8 cellular contexts compared by ENCODE assay signal in the genomic region with DNA sequence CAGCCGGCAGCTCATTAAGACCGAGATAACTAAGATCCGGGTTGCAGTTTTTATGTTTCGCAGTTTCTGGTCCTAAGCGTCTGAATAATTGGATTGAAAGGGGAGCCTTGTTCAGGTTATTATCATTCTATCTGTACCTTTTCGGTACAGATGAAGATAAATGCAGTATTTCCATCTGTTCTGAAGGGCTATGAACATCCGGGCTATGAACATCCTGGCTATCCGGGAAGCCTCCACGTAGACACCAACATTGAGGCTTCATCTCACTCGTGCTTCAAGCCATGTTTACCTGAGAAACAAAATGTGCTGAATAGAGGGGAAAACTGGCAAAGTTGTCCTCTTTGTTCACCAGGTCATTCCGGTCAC. TPM values are rescaled to one million over a fixed set of nuclear protein-coding genes. Genes with fewer than 3 reads are reported as not detected.
DNase-seq lines count a peak whose midpoint lies in the region; ATAC-seq and TF ChIP-seq lines count a peak whose summit lies in the region.

No MANE protein-coding gene starts in this region.

- DNase-seq in AG09309 (ENCODE audit: low read depth) (no peak), thyroid gland (no peak), SW 1271 (lab: John Stamatoyannopoulos, UW) (no peak), AG08396 (ENCODE audit: low spot score) (no peak)

- no peaks in the 10 kb centered on the region for H3K9me3 ChIP-seq in thyroid gland

- no peaks in the 10 kb centered on the region for H3K27me3 ChIP-seq in layer of hippocampus (ENCODE audit: control insufficient read depth, insufficient read depth, low read length)
- no peaks in the 10 kb centered on the region for H3K27me3 ChIP-seq in thyroid gland

- no peak overlapping the region for H3K4me3 Mint-ChIP-seq in activated T-helper 17 cell treated with anti-CD3 and anti-CD28 coated beads, Interleukin-2, amount 50 U/mL, for 72 hours

- H3K9me3 Mint-ChIP-seq in activated T-helper 17 cell treated with anti-CD3 and anti-CD28 coated beads, Interleukin-2, amount 50 U/mL, for 72 hours, result no peaks in the 10 kb centered on the region

- peaks cover 6 to 11% of the 10 kb centered on the region in 2 donors for H3K4me1 ChIP-seq in thyroid gland

- peak; percentile 10 for ATAC-seq in GM19023 (IDR thresholded peaks at IDR 0.05; ENCODE audit: unreplicated experiment)
- peak; percentile 9 for ATAC-seq in HG03432 (IDR thresholded peaks at IDR 0.05; ENCODE audit: unreplicated experiment)
- ATAC-seq in activated T-helper 17 cell treated with anti-CD3 and anti-CD28 coated beads, Interleukin-2, amount 50 U/mL, for 72 hours (replicated peaks), result peak; percentile 28

- intact Hi-C loops in thyroid gland (cut with DNase I), result loop anchor here (5.0 kb wide), 1 partner anchor 176 kb away; no protein-coding TSS in a partner anchor

- H3K27ac ChIP-seq in layer of hippocampus (ENCODE audit: low read depth, low read length), result peak overlapping the region; percentile 62
- peak overlapping the region; percentile 71 to 91 (median 77) for H3K27ac ChIP-seq in thyroid gland

- no peaks in the 10 kb centered on the region for H3K36me3 ChIP-seq in thyroid gland

- H3K4me3 ChIP-seq in AG09309 (ENCODE audit: control insufficient read depth, low read depth, low read length), result peak overlapping the region; percentile 77
- H3K4me3 ChIP-seq in thyroid gland (replicated peaks in 1 of 3), result peak overlapping the region; percentile 8 to 82 (median 68)

- peaks cover 3% of the 10 kb centered on the region for H3K4me1 Mint-ChIP-seq in activated T-helper 17 cell treated with anti-CD3 and anti-CD28 coated beads, Interleukin-2, amount 50 U/mL, for 72 hours

- TF ChIP-seq CTCF in AG09309 (IDR thresholded peaks at IDR 0.05; ENCODE audit: control insufficient read depth, insufficient read depth, low read depth, low read length, missing control alignments), result no peak
- TF ChIP-seq CTCF in thyroid gland (IDR thresholded peaks at IDR 0.05), result peak in 1 of 6 experiments; percentile 38

- peaks cover 14% of the 10 kb centered on the region for H3K36me3 Mint-ChIP-seq in activated T-helper 17 cell treated with anti-CD3 and anti-CD28 coated beads, Interleukin-2, amount 50 U/mL, for 72 hours (ENCODE audit: low read depth)

- no peaks in the 10 kb centered on the region for H3K27me3 Mint-ChIP-seq in activated T-helper 17 cell treated with anti-CD3 and anti-CD28 coated beads, Interleukin-2, amount 50 U/mL, for 72 hours

- 12% methylated on average over 11 of the region's 11 CpGs for WGBS in thyroid gland, 2 donors

- H3K27ac Mint-ChIP-seq in activated T-helper 17 cell treated with anti-CD3 and anti-CD28 coated beads, Interleukin-2, amount 50 U/mL, for 72 hours, result peak overlapping the region; percentile 89

- no peak for TF ChIP-seq POLR2A in thyroid gland (IDR thresholded peaks at IDR 0.05)

RNA-seq across cellular contexts. Expression of a gene that starts 0.4 kb away (rescaled TPM):
- total RNA-seq in activated T-helper 17 cell treated with anti-CD3 and anti-CD28 coated beads, Interleukin-2, amount 50 U/mL, for 72 hours, result 10 to 100 TPM; 51.7 to 52.5 TPM
- total RNA-seq in thyroid gland, result 10 to 100 TPM; 51.5 to 93.9 (median 66.1) TPM

RNA-seq across cellular contexts. Expression of a gene that starts 40.1 kb away (rescaled TPM):
- total RNA-seq in activated T-helper 17 cell treated with anti-CD3 and anti-CD28 coated beads, Interleukin-2, amount 50 U/mL, for 72 hours, result 100 to 1,000 TPM in 1 of 2 donors, 10 to 100 TPM in 1; 94.3 to 186 TPM
- 10 to 100 TPM; 15.9 to 37.2 (median 27.5) TPM for total RNA-seq in thyroid gland
